In genomic region chr10:22634606-22635467, GRCh38 we compare ENCODE assay signal across 1 cellular context.
TF ChIP-seq lines count a peak whose summit lies in the region.

No MANE protein-coding gene starts in this region.

TF ChIP-seq in WTC11, 78 proteins besides CTCF, POLR2A, EP300 and RAD21 (continued from another document):
- TF ChIP-seq ZNF532 (CRISPR knock-in tag; IDR thresholded peaks at IDR 0.05; ENCODE audit: borderline replicate concordance) (no peak), ZNF281 (CRISPR knock-in tag; IDR thresholded peaks at IDR 0.05) (no peak), ZBTB43 (CRISPR knock-in tag; IDR thresholded peaks at IDR 0.05) (no peak), ZNF138 (CRISPR knock-in tag; conservative IDR thresholded peaks at IDR 0.05) (no peak), AFF4 (CRISPR knock-in tag; IDR thresholded peaks at IDR 0.05; ENCODE audit: borderline replicate concordance) (no peak), CBFB (CRISPR knock-in tag; IDR thresholded peaks at IDR 0.05; ENCODE audit: low read depth) (no peak)
